ENCODE assay signal across 8 cellular contexts in the genomic region with DNA sequence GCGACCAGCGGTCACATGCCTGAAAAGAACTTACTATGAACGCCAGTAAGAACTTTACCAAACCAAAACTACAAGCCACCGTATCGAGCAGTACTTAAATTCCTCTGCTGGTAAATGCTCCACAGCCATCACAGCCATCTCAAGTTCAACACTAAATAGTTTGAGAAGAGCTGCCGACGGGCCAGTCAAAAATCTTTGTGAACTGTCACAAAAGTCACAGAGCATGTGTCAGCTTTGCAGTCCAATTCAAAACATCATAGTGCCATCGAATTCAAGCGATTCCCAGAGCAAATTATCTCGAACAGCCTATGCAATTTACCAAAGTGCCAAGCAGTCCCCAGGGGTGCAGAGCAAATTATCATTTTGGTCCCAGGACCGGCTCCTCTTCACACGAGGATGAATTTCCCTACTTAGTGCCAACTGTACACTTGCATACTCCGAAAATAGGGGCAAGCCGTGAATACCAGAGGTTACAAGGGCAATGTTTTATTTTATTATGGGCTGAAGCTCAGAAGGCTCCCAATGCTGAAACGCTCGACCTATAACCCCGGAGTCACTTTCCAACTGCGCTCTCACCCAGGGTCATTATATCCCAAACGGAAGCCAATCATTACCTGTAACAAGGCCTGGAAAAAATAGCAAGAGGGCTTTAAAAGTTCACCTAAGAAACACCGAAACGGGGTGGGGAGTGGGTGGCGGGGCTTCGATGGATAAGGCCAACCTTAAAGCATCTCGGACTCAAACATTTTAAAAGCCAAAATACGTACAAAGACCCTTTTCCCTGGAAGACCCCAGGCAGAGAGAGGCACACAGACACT. TPM values are rescaled to one million over a fixed set of nuclear protein-coding genes. Genes with fewer than 3 reads are reported as not detected.
DNase-seq lines count a peak whose midpoint lies in the region; ATAC-seq, FAIRE-seq and TF ChIP-seq lines count a peak whose summit lies in the region.

No MANE protein-coding gene starts in this region.

- peak overlapping the region; percentile 94 for H3K4me3 Mint-ChIP-seq in MCF 10A (ENCODE audit: unreplicated experiment)
- peak overlapping the region; percentile 89 to 95 for H3K4me3 Mint-ChIP-seq in stimulated activated naive CD8-positive, alpha-beta T cell treated with anti-CD3 and anti-CD28 coated beads, Interleukin-15, amount 100 ng/mL, for 72 hours

- FAIRE-seq in RCC 7860 (lab: Jason Lieb, UNC) = no peak

- ATAC-seq in stimulated activated naive CD8-positive, alpha-beta T cell treated with anti-CD3 and anti-CD28 coated beads, Interleukin-15, amount 100 ng/mL, for 72 hours = no peak

- no peaks in the 10 kb centered on the region for H3K36me3 Mint-ChIP-seq in MCF 10A (ENCODE audit: insufficient read depth, unreplicated experiment)

- TF ChIP-seq CTCF in MCF 10A (IDR thresholded peaks at IDR 0.05; ENCODE audit: unreplicated experiment) = no peak

- BruUV-seq in MCF 10A (replicated peaks; lab: Mats Ljungman, UMichigan) = TSS peak; percentile 28

- DNase-seq in NCI-H748 (lab: John Stamatoyannopoulos, UW; ENCODE audit: unreplicated experiment) (peak; percentile 36), NCI-H748 treated with DMSO at 0.1 percent for 48 hours (lab: John Stamatoyannopoulos, UW) (no peak), NCI-H2227 (lab: John Stamatoyannopoulos, UW; ENCODE audit: unreplicated experiment) (peak; percentile 19), MCF 10A (ENCODE audit: unreplicated experiment) (peak; percentile 41), kidney tubule cell (ENCODE audit: low spot score) (peak; percentile 41), SW 1271 (lab: John Stamatoyannopoulos, UW) (no peak), RCC 7860 (ENCODE audit: low spot score) (no peak)
- DNase-seq in stimulated activated naive CD8-positive, alpha-beta T cell treated with anti-CD3 and anti-CD28 coated beads, Interleukin-15, amount 100 ng/mL, for 72 hours = peak in 1 of 2 donors; percentile 3

- H3K27ac Mint-ChIP-seq in MCF 10A (ENCODE audit: low read depth, unreplicated experiment) = peak overlapping the region; percentile 99
- H3K27ac Mint-ChIP-seq in stimulated activated naive CD8-positive, alpha-beta T cell treated with anti-CD3 and anti-CD28 coated beads, Interleukin-15, amount 100 ng/mL, for 72 hours = peak overlapping the region; percentile 55 to 80

- CTCF ChIA-PET in MCF 10A (lab: Yijun Ruan, JAX) = interaction anchor here (0.5 to 1.9 kb wide), 7 partner anchors 11 to 368 kb away, joined by 3 to 7 read pairs (median 3); no protein-coding TSS in a partner anchor

- intact Hi-C loops in MCF 10A (cut with micrococcal nuclease) = loop anchor here (5.0 to 10.0 kb wide), 3 partner anchors 62 to 439 kb away; no protein-coding TSS in a partner anchor

- POLR2A ChIA-PET in MCF 10A (lab: Yijun Ruan, JAX) = interaction anchor here (0.6 to 4.5 kb wide), 38 partner anchors 9 to 1549 kb away, joined by 3 to 46 read pairs (median 5); a partner anchor contains a TSS

- H3K27me3 Mint-ChIP-seq in MCF 10A (ENCODE audit: insufficient read depth, unreplicated experiment) = no peaks in the 10 kb centered on the region
- peaks cover 28% of the 10 kb centered on the region for H3K27me3 Mint-ChIP-seq in stimulated activated naive CD8-positive, alpha-beta T cell treated with anti-CD3 and anti-CD28 coated beads, Interleukin-15, amount 100 ng/mL, for 72 hours

- H3K4me1 Mint-ChIP-seq in MCF 10A (ENCODE audit: insufficient read depth, unreplicated experiment) = peaks cover 18% of the 10 kb centered on the region
- peaks cover 22% of the 10 kb centered on the region for H3K4me1 Mint-ChIP-seq in stimulated activated naive CD8-positive, alpha-beta T cell treated with anti-CD3 and anti-CD28 coated beads, Interleukin-15, amount 100 ng/mL, for 72 hours

- no peaks in the 10 kb centered on the region for H3K9me3 Mint-ChIP-seq in MCF 10A (ENCODE audit: unreplicated experiment)
- no peaks in the 10 kb centered on the region for H3K9me3 Mint-ChIP-seq in stimulated activated naive CD8-positive, alpha-beta T cell treated with anti-CD3 and anti-CD28 coated beads, Interleukin-15, amount 100 ng/mL, for 72 hours

RNA-seq across cellular contexts. Expression of a gene that starts 1.1 kb away (rescaled TPM):
- total RNA-seq in MCF 10A (2022) = 24.9 and 27.6 TPM in 2 replicates

Comparison
In these comparisons a context has a peak if more than half of its experiments do, and no peak if none do; other contexts are left out.
1. DNase-seq: peak in NCI-H748 (single experiment), NCI-H2227 (single experiment), MCF 10A (single experiment) and kidney tubule cell (single experiment); none in NCI-H748 treated with DMSO at 0.1 percent for 48 hours (single experiment), SW 1271 (0 of 2) and RCC 7860 (single experiment).